ENCODE assay signal across 9 cellular contexts in genomic region chr1:16013220-16013907, GRCh38. TPM values are rescaled to one million over a fixed set of nuclear protein-coding genes. Genes with fewer than 3 reads are reported as not detected.
DNase-seq lines count a peak whose midpoint lies in the region; TF ChIP-seq lines count a peak whose summit lies in the region.
"Had no signal": no experiment of that assay in that cellular context is flagged by ENCODE, and none has a peak within 500 bp of the region (broad histone marks: within the 10 kb centered on the region; RNA-seq: fewer than 3 reads in every experiment).

No MANE protein-coding gene starts in this region.

- peak overlapping the region; percentile 39; the same call in 1 of the 2 replicates for H2AFZ ChIP-seq in PC-9

- intact Hi-C loops in PC-9 (cut with micrococcal nuclease; ENCODE audit: unreplicated experiment): loop anchor here (5.0 kb wide), 1 partner anchor 354 kb away; the partner anchor contains the start of gene SZRD1

- H4K20me1 ChIP-seq in PC-9 (ENCODE audit: insufficient read depth): no peaks in the 10 kb centered on the region

- H3F3A ChIP-seq in PC-9 (ENCODE audit: insufficient read depth, low read depth): peaks cover 10% of the 10 kb centered on the region; the same call in 1 of the 2 replicates

- no peak for TF ChIP-seq CTCF in PC-9 (conservative IDR thresholded peaks at IDR 0.05)

- H3K9me2 ChIP-seq in PC-9 (ENCODE audit: insufficient read depth): no peaks in the 10 kb centered on the region

- no peaks in the 10 kb centered on the region for H3K36me3 ChIP-seq in PC-9 (ENCODE audit: low read depth)
- H3K36me3 ChIP-seq in iPS-20b (ENCODE audit: insufficient read depth, low read depth, low read length): no peaks in the 10 kb centered on the region

- no peak overlapping the region for H3K27ac ChIP-seq in PC-9
- H3K27ac ChIP-seq in iPS-20b (ENCODE audit: low read length): peak overlapping the region; percentile 38

- CTCF ChIA-PET in PC-9 (lab: Charles Lee): no interaction called here

- H3K27me3 ChIP-seq in PC-9 (ENCODE audit: insufficient read depth, low read depth) (no peaks in the 10 kb centered on the region), iPS-20b (ENCODE audit: insufficient read depth, low read length) (no peaks in the 10 kb centered on the region)

- peak overlapping the region; percentile 52; the same call in 1 of the 2 replicates for H3K4me3 ChIP-seq in PC-9
- peak overlapping the region; percentile 69 for H3K4me3 ChIP-seq in iPS-20b (ENCODE audit: low read length)

- H3K4me1 ChIP-seq in PC-9 (replicated peaks; ENCODE audit: insufficient read depth): peaks cover 5% of the 10 kb centered on the region; the same call in 1 of the 2 replicates
- peaks cover 12% of the 10 kb centered on the region; the same call in 1 of the 2 replicates for H3K4me1 ChIP-seq in iPS-20b (ENCODE audit: insufficient read depth, low read length)

- H3K9me3 ChIP-seq in PC-9 (ENCODE audit: insufficient read depth, low read depth) (no peaks in the 10 kb centered on the region), iPS-20b (ENCODE audit: insufficient read depth, low read depth, low read length) (no peaks in the 10 kb centered on the region)

- H3K79me2 ChIP-seq in PC-9 (ENCODE audit: low read depth): no peaks in the 10 kb centered on the region

- DNase-seq in NCI-H1417 (lab: John Stamatoyannopoulos, UW) (peak in 2 of 3 experiments; percentile 70 to 72), NCI-H1417 treated with DMSO at 0.1 percent for 48 hours (lab: John Stamatoyannopoulos, UW) (no peak), PC-9 (peak in 1 of 2 experiments; percentile 63), amniotic epithelial cell (ENCODE audit: low read depth) (peak; percentile 74), inferior parietal cortex (ENCODE audit: extremely low spot score) (no peak), NCI-H2081 (lab: John Stamatoyannopoulos, UW) (no peak)
- DNase-seq in stimulated activated CD4-positive, alpha-beta T cell treated with anti-CD3 and anti-CD28 coated beads, Interleukin-15, amount 100 ng/mL, for 48 hours (ENCODE audit: low read depth in 2 of 2): peak; percentile 17 to 30

- POLR2A ChIA-PET in PC-9 (lab: Charles Lee; ENCODE audit: unreplicated experiment): interaction anchor here (0.7 kb wide), 1 partner anchor 198 kb away, joined by 3 read pairs; no protein-coding TSS in a partner anchor

- H3K9ac ChIP-seq in iPS-20b (ENCODE audit: low read depth, low read length): peak overlapping the region; percentile 76; the same call in 1 of the 2 replicates

- H3K4me2 ChIP-seq in PC-9: peak overlapping the region; percentile 67

- BruUV-seq in PC-9 (replicated peaks; lab: Mats Ljungman, UMichigan): TSS peak; percentile 54

RNA-seq across cellular contexts. Expression of gene HSPB7, which starts 4.5 kb away (rescaled TPM):
- not detected in 2 replicates for total RNA-seq in PC-9 (2021)
- total RNA-seq: CD4-positive, alpha-beta memory T cell had no signal

RNA-seq across cellular contexts. Expression of gene CLCNKA, which starts 8.5 kb away (rescaled TPM):
- 1.0 and 1.1 TPM in 2 replicates for total RNA-seq in PC-9 (2021)
- total RNA-seq: CD4-positive, alpha-beta memory T cell had no signal

RNA-seq across cellular contexts. Expression of gene SRARP, which starts 9.3 kb away (rescaled TPM):
- total RNA-seq in PC-9 (2021): not detected in 2 replicates
- total RNA-seq: CD4-positive, alpha-beta memory T cell had no signal

RNA-seq across cellular contexts. Expression of gene CLCNKB, which starts 30.2 kb away (rescaled TPM):
- 1.1 and 1.9 TPM in 2 replicates for total RNA-seq in PC-9 (2021)
- total RNA-seq: CD4-positive, alpha-beta memory T cell had no signal

RNA-seq across cellular contexts. Expression of gene ZBTB17, which starts 37.5 kb away (rescaled TPM):
- 17.4 and 24.2 TPM in 2 replicates for total RNA-seq in PC-9 (2021)

Comparison
In these comparisons a context has a peak if more than half of its experiments do, and no peak if none do; other contexts are left out.
1. DNase-seq: peak in NCI-H1417 (2 of 3), amniotic epithelial cell (single experiment) and stimulated activated CD4-positive, alpha-beta T cell treated with anti-CD3 and anti-CD28 coated beads, Interleukin-15, amount 100 ng/mL, for 48 hours (2 of 2); none in NCI-H1417 treated with DMSO at 0.1 percent for 48 hours (single experiment), inferior parietal cortex (single experiment) and NCI-H2081 (0 of 2).